ENCODE assay signal across 21 cellular contexts in the genomic region with DNA sequence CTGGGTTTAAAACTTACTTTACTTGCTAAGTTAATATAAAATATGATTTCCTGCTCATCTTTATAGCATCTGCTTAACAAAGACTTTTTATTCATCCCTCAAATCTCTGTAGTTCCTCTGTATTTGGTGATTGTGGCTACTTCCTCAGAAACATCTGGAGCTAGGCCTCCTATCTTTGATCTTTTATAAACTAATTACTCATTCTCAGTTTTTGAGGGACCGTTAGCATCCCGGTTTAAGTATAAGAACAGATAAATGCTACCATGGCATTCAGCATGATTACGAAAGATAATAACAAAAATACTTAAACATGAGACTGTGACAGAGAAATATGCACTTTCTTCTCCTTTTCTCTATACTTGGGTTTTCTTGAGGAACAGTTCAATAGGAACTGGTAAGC.
"Had no signal": no experiment of that assay in that cellular context is flagged by ENCODE, and none has a peak within 500 bp of the region (broad histone marks: within the 10 kb centered on the region; RNA-seq: fewer than 3 reads in every experiment).

No MANE protein-coding gene starts in this region.

- H3K27me3 Mint-ChIP-seq: activated CD8-positive, alpha-beta memory T cell treated with anti-CD3 and anti-CD28 coated beads, Interleukin-2, amount 10 ng/mL, durations not matched to agents 7 days and 5 days; activated naive CD8-positive, alpha-beta T cell; brain; memory B cell; stimulated activated naive B cell treated with anti-CD40 and anti-IgM and Interleukin-4, amounts not matched to agents 10 μg/mL and 1 μg/mL and 100 μg/mL, for 72 hours had no signal

- ATAC-seq: activated CD8-positive, alpha-beta memory T cell treated with anti-CD3 and anti-CD28 coated beads, Interleukin-2, amount 10 ng/mL, durations not matched to agents 7 days and 5 days; activated T-cell treated with anti-CD3 and anti-CD28 coated beads, Interleukin-2, amount 50 U/mL, for 4 hours; esophagus mucosa; left ventricle myocardium superior; natural killer cell; stimulated activated naive B cell treated with anti-CD40 and anti-IgM and Interleukin-4, amounts not matched to agents 10 μg/mL and 1 μg/mL and 100 μg/mL, for 72 hours had no signal

- DNase-seq: activated CD4-positive, alpha-beta T cell treated with anti-CD3 and anti-CD28 coated beads, Interleukin-2, amount 50 U/mL, for 48 hours; activated CD4-positive, CD25-positive, alpha-beta regulatory T cell treated with anti-CD3 and anti-CD28 coated beads, Interleukin-2, amount 50 U/mL, for 72 hours; activated CD8-positive, alpha-beta memory T cell treated with anti-CD3 and anti-CD28 coated beads, Interleukin-2, amount 10 ng/mL, durations not matched to agents 7 days and 5 days; activated effector memory CD4-positive, alpha-beta T cell treated with anti-CD3 and anti-CD28 coated beads, Interleukin-2, amount 50 U/mL, for 16 hours; activated T-cell treated with anti-CD3 and anti-CD28 coated beads, Interleukin-2, amount 50 U/mL, for 4 hours; central memory CD4-positive, alpha-beta T cell; colonic mucosa; hypothalamus; kidney glomerular epithelial cell; left ventricle myocardium superior; natural killer cell; posterior cingulate gyrus; stimulated activated CD4-positive, alpha-beta T cell treated with anti-CD3 and anti-CD28 coated beads, Interleukin-15, amount 100 ng/mL, for 24 hours; stimulated activated CD4-positive, alpha-beta T cell treated with anti-CD3 and anti-CD28 coated beads, Interleukin-4, amount 100 ng/mL, for 1 hour; stimulated activated naive B cell treated with anti-CD40 and anti-IgM and Interleukin-4, amounts not matched to agents 10 μg/mL and 1 μg/mL and 100 μg/mL, for 72 hours; SW 1271; thyroid gland had no signal

- H3K27me3 ChIP-seq: colonic mucosa, thyroid gland had no signal

- H3K4me1 Mint-ChIP-seq: memory B cell; natural killer cell; stimulated activated naive B cell treated with anti-CD40 and anti-IgM and Interleukin-4, amounts not matched to agents 10 μg/mL and 1 μg/mL and 100 μg/mL, for 72 hours had no signal

- H3K4me3 Mint-ChIP-seq: activated CD8-positive, alpha-beta memory T cell treated with anti-CD3 and anti-CD28 coated beads, Interleukin-2, amount 10 ng/mL, durations not matched to agents 7 days and 5 days; activated naive CD8-positive, alpha-beta T cell; activated T-cell treated with anti-CD3 and anti-CD28 coated beads, Interleukin-2, amount 50 U/mL, for 4 hours; brain; memory B cell; natural killer cell; stimulated activated naive B cell treated with anti-CD40 and anti-IgM and Interleukin-4, amounts not matched to agents 10 μg/mL and 1 μg/mL and 100 μg/mL, for 72 hours had no signal

- H3K27ac Mint-ChIP-seq: activated CD8-positive, alpha-beta memory T cell treated with anti-CD3 and anti-CD28 coated beads, Interleukin-2, amount 10 ng/mL, durations not matched to agents 7 days and 5 days; activated naive CD8-positive, alpha-beta T cell; memory B cell; natural killer cell; stimulated activated naive B cell treated with anti-CD40 and anti-IgM and Interleukin-4, amounts not matched to agents 10 μg/mL and 1 μg/mL and 100 μg/mL, for 72 hours had no signal

- H3K9me3 Mint-ChIP-seq: activated T-cell treated with anti-CD3 and anti-CD28 coated beads, Interleukin-2, amount 50 U/mL, for 4 hours; brain; memory B cell; natural killer cell; stimulated activated naive B cell treated with anti-CD40 and anti-IgM and Interleukin-4, amounts not matched to agents 10 μg/mL and 1 μg/mL and 100 μg/mL, for 72 hours had no signal

- H3K4me3 ChIP-seq: colonic mucosa, thyroid gland had no signal

- H3K36me3 Mint-ChIP-seq: natural killer cell had no signal

- H3K36me3 ChIP-seq: colonic mucosa, thyroid gland had no signal

- H3K27ac ChIP-seq: thyroid gland had no signal

- H3K9me3 ChIP-seq: colonic mucosa, thyroid gland had no signal

- H3K4me1 ChIP-seq: colonic mucosa, thyroid gland had no signal
